8 cellular contexts compared by ENCODE assay signal in the genomic region with DNA sequence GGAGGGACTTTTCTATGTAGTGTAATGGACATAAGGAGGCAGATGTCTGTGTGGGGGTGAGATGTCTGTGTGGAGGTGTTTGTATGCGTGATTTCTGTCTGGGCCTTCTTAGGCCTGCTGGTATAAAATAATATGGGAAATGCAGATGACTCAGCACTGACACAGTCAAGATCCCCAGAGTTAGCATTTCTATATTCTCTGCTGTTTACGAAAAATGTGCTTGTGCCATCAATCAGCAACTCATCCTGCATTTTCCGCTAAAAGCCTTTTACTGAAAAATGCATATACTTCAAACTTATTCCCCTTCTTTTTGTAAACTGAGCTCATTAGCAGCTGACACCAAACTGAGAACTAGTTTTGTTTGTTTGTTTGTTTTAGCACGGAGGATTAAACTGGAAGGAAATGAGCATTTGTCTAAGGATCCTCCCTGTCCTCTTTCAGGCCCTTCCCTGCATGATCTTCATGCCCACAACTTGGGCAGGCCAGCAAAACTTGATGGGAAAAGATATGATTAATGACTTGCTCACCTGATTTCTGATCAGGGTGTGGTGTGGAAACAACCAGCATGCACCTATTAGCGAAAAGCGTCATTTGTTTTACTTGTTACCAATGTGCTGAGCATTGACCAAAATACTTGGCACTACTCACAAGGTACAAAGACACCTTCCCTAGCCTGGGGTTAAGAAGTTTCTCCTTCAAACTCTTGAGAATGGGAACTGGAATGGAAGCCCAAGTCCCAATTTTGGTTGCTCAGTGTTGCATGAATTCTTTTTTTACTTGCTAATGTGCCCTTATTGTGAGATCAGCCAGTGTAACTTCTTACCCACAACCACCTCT.
DNase-seq lines count a peak whose midpoint lies in the region; ATAC-seq, FAIRE-seq and TF ChIP-seq lines count a peak whose summit lies in the region.

No MANE protein-coding gene starts in this region.

- H3K27ac ChIP-seq in stomach (peak overlapping the region in 4 of 5 donors; percentile 93 to 97 (median 95)), kidney (ENCODE audit: low read depth in 2 of 2, low read length in 2 of 2) (peak overlapping the region in 1 of 2 donors; percentile 97)

- CTCF ChIA-PET in activated CD4-positive, alpha-beta T cell treated with anti-CD3 and anti-CD28 coated beads for 36 hours (lab: Charles Lee): interaction anchor here (0.6 to 2.1 kb wide), 10 partner anchors 27 to 554 kb away, joined by 3 to 11 read pairs (median 3); a partner anchor contains a TSS
- CTCF ChIA-PET in WTC11 (lab: Charles Lee): interaction anchor here (0.8 to 3.6 kb wide), 16 partner anchors 11 to 164 kb away, joined by 3 to 72 read pairs (median 4); no protein-coding TSS in a partner anchor

- no peak overlapping the region for H3K27ac Mint-ChIP-seq in activated CD4-positive, alpha-beta T cell treated with anti-CD3 and anti-CD28 coated beads for 36 hours
- peak overlapping the region; percentile 95 for H3K27ac Mint-ChIP-seq in WTC11

- peak overlapping the region in 1 of 2 donors; percentile 88 for H3K9ac ChIP-seq in kidney (ENCODE audit: low read length in 2 of 2)

- no peak for TF ChIP-seq POLR2A in stomach (IDR thresholded peaks at IDR 0.05)

- no peak for FAIRE-seq in kidney (lab: Jason Lieb, UNC)

- H3K4me1 Mint-ChIP-seq in activated CD4-positive, alpha-beta T cell treated with anti-CD3 and anti-CD28 coated beads for 36 hours: peaks cover 37% of the 10 kb centered on the region
- H3K4me1 Mint-ChIP-seq in WTC11: peaks cover 35% of the 10 kb centered on the region

- H3K9me3 ChIP-seq in stomach (no peaks in the 10 kb centered on the region), kidney (ENCODE audit: control insufficient read depth in 1 of 2, low read length in 2 of 2) (no peaks in the 10 kb centered on the region)

- no peak for TF ChIP-seq CTCF in WTC11 (IDR thresholded peaks at IDR 0.05)
- TF ChIP-seq CTCF in stomach (IDR thresholded peaks at IDR 0.05): no peak
- no peak for TF ChIP-seq CTCF in kidney (IDR thresholded peaks at IDR 0.05; ENCODE audit: borderline replicate concordance, extremely low read depth, insufficient read depth)

- H3K4me1 ChIP-seq in stomach (peaks cover 38 to 56% (median 49%) of the 10 kb centered on the region in 4 donors), kidney (ENCODE audit: control insufficient read depth in 1 of 2, insufficient read depth in 1 of 2, low read depth in 1 of 2, low read length in 2 of 2) (peaks cover 30 to 35% of the 10 kb centered on the region in 2 donors)

- POLR2A ChIA-PET in activated CD4-positive, alpha-beta T cell treated with anti-CD3 and anti-CD28 coated beads for 36 hours (lab: Charles Lee): no interaction called here
- POLR2A ChIA-PET in WTC11 (lab: Charles Lee): interaction anchor here (0.5 to 1.4 kb wide), 5 partner anchors 30 to 155 kb away, joined by 3 to 6 read pairs (median 3); no protein-coding TSS in a partner anchor

- ATAC-seq in activated CD4-positive, alpha-beta T cell treated with anti-CD3 and anti-CD28 coated beads for 36 hours: peak; percentile 17
- ATAC-seq in WTC11: no peak
- ATAC-seq in HG02885 (IDR thresholded peaks at IDR 0.05; ENCODE audit: poor library complexity, unreplicated experiment): no peak
- ATAC-seq in GM19035 (IDR thresholded peaks at IDR 0.05; ENCODE audit: unreplicated experiment): no peak

- intact Hi-C loops in activated CD4-positive, alpha-beta T cell treated with anti-CD3 and anti-CD28 coated beads for 36 hours (cut with DNase I, micrococcal nuclease): loop anchor here (2.0 to 10.0 kb wide), 6 partner anchors 81 to 621 kb away; a partner anchor contains a TSS
- intact Hi-C loops in stomach (cut with DNase I; ENCODE audit: low total_unique reads): loop anchor here (5.0 to 10.0 kb wide), 2 partner anchors 91 to 154 kb away; no protein-coding TSS in a partner anchor
- intact Hi-C loops in kidney (cut with DNase I): loop anchor here (5.0 kb wide), 1 partner anchor 154 kb away; no protein-coding TSS in a partner anchor

- no peak for TF ChIP-seq EP300 in stomach (IDR thresholded peaks at IDR 0.05)

- H3K27me3 Mint-ChIP-seq in activated CD4-positive, alpha-beta T cell treated with anti-CD3 and anti-CD28 coated beads for 36 hours: peaks cover 8% of the 10 kb centered on the region
- H3K27me3 Mint-ChIP-seq in WTC11 (ENCODE audit: low read depth): no peaks in the 10 kb centered on the region

- 59 to 85% (median 80%) methylated on average over 6 of the region's 6 CpGs for WGBS in stomach, 5 donors

- no peaks in the 10 kb centered on the region for H3K9me3 Mint-ChIP-seq in activated CD4-positive, alpha-beta T cell treated with anti-CD3 and anti-CD28 coated beads for 36 hours (ENCODE audit: low read depth)
- H3K9me3 Mint-ChIP-seq in WTC11: no peaks in the 10 kb centered on the region

- H3K36me3 ChIP-seq in stomach (no peaks in the 10 kb centered on the region), kidney (ENCODE audit: control insufficient read depth in 1 of 2, insufficient read depth in 2 of 2, low read length in 2 of 2) (no peaks in the 10 kb centered on the region)

- no peaks in the 10 kb centered on the region for H3K36me3 Mint-ChIP-seq in activated CD4-positive, alpha-beta T cell treated with anti-CD3 and anti-CD28 coated beads for 36 hours (ENCODE audit: low read depth)
- no peaks in the 10 kb centered on the region for H3K36me3 Mint-ChIP-seq in WTC11

- no peaks in the 10 kb centered on the region for H3K27me3 ChIP-seq in stomach

- H3K4me3 Mint-ChIP-seq in activated CD4-positive, alpha-beta T cell treated with anti-CD3 and anti-CD28 coated beads for 36 hours: peak overlapping the region; percentile 58
- peak overlapping the region; percentile 71 for H3K4me3 Mint-ChIP-seq in WTC11

- H3K4me3 ChIP-seq in stomach (no peak overlapping the region), kidney (ENCODE audit: low read length in 2 of 2) (no peak overlapping the region)

- no peak for DNase-seq in activated CD4-positive, alpha-beta T cell treated with anti-CD3 and anti-CD28 coated beads for 36 hours
- no peak for DNase-seq in activated CD4-positive, alpha-beta T cell treated with anti-CD3 and anti-CD28 coated beads for 48 hours
- DNase-seq in WTC11 (ENCODE audit: low spot score) (no peak), glomerular visceral epithelial cell (ENCODE audit: extremely low spot score) (peak; percentile 35), stomach (no peak), kidney (no peak)

TF ChIP-seq in WTC11, 78 proteins besides CTCF, POLR2A, EP300 and RAD21 (continues in another document):
- TF ChIP-seq, protein P1, sequence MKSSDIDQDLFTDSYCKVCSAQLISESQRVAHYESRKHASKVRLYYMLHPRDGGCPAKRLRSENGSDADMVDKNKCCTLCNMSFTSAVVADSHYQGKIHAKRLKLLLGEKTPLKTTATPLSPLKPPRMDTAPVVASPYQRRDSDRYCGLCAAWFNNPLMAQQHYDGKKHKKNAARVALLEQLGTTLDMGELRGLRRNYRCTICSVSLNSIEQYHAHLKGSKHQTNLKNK (CRISPR knock-in tag; IDR thresholded peaks at IDR 0.05): no peak
- no peak for TF ChIP-seq IRF2 (CRISPR knock-in tag; IDR thresholded peaks at IDR 0.05; ENCODE audit: borderline replicate concordance, low read depth)
- TF ChIP-seq FOXJ3 (CRISPR knock-in tag; IDR thresholded peaks at IDR 0.05; ENCODE audit: borderline replicate concordance): no peak
- TF ChIP-seq RELA (CRISPR knock-in tag; IDR thresholded peaks at IDR 0.05; ENCODE audit: borderline replicate concordance): no peak
- TF ChIP-seq, protein P2, sequence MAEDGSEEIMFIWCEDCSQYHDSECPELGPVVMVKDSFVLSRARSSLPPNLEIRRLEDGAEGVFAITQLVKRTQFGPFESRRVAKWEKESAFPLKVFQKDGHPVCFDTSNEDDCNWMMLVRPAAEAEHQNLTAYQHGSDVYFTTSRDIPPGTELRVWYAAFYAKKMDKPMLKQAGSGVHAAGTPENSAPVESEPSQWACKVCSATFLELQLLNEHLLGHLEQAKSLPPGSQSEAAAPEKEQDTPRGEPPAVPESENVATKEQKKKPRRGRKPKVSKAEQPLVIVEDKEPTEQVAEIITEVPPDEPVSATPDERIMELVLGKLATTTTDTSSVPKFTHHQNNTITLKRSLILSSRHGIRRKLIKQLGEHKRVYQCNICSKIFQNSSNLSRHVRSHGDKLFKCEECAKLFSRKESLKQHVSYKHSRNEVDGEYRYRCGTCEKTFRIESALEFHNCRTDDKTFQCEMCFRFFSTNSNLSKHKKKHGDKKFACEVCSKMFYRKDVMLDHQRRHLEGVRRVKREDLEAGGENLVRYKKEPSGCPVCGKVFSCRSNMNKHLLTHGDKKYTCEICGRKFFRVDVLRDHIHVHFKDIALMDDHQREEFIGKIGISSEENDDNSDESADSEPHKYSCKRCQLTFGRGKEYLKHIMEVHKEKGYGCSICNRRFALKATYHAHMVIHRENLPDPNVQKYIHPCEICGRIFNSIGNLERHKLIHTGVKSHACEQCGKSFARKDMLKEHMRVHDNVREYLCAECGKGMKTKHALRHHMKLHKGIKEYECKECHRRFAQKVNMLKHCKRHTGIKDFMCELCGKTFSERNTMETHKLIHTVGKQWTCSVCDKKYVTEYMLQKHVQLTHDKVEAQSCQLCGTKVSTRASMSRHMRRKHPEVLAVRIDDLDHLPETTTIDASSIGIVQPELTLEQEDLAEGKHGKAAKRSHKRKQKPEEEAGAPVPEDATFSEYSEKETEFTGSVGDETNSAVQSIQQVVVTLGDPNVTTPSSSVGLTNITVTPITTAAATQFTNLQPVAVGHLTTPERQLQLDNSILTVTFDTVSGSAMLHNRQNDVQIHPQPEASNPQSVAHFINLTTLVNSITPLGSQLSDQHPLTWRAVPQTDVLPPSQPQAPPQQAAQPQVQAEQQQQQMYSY (CRISPR knock-in tag; IDR thresholded peaks at IDR 0.05): no peak
- TF ChIP-seq, protein P3, sequence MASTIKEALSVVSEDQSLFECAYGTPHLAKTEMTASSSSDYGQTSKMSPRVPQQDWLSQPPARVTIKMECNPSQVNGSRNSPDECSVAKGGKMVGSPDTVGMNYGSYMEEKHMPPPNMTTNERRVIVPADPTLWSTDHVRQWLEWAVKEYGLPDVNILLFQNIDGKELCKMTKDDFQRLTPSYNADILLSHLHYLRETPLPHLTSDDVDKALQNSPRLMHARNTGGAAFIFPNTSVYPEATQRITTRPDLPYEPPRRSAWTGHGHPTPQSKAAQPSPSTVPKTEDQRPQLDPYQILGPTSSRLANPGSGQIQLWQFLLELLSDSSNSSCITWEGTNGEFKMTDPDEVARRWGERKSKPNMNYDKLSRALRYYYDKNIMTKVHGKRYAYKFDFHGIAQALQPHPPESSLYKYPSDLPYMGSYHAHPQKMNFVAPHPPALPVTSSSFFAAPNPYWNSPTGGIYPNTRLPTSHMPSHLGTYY (CRISPR knock-in tag; IDR thresholded peaks at IDR 0.05): no peak
- TF ChIP-seq, protein P4, sequence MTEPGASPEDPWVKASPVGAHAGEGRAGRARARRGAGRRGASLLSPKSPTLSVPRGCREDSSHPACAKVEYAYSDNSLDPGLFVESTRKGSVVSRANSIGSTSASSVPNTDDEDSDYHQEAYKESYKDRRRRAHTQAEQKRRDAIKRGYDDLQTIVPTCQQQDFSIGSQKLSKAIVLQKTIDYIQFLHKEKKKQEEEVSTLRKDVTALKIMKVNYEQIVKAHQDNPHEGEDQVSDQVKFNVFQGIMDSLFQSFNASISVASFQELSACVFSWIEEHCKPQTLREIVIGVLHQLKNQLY (CRISPR knock-in tag; IDR thresholded peaks at IDR 0.05): no peak
- no peak for TF ChIP-seq GTF2I (CRISPR knock-in tag; conservative IDR thresholded peaks at IDR 0.05)
